1 cellular context compared by ENCODE assay signal in the genomic region with DNA sequence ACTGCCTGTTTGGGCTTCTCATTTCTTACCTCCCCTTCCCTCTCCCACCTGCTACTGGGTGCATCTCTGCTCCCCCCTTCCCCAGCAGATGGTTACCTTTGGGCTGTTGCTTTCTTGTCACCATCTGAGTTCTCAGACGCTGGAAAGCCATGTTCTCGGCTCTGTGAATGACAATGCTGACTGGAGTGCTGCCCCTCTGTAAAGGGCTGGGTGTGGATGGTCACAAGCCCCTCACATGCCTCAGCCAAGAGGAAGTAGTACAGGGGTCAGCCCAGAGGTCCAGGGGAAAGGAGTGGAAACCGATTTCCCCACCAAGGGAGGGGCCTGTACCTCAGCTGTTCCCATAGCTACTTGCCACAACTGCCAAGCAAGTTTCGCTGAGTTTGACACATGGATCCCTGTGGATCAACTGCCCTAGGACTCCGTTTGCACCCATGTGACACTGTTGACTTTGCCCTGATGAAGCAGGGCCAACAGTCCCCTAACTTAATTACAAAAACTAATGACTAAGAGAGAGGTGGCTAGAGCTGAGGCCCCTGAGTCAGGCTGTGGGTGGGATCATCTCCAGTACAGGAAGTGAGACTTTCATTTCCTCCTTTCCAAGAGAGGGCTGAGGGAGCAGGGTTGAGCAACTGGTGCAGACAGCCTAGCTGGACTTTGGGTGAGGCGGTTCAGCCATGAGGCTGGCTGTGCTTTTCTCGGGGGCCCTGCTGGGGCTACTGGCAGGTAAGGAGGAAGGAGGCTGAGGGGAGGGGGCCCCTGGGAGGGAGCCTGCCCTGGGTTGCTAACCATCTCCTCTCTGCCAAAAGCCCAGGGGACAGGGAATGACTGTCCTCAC.
TF ChIP-seq lines count a peak whose summit lies in the region.

A gene with protein sequence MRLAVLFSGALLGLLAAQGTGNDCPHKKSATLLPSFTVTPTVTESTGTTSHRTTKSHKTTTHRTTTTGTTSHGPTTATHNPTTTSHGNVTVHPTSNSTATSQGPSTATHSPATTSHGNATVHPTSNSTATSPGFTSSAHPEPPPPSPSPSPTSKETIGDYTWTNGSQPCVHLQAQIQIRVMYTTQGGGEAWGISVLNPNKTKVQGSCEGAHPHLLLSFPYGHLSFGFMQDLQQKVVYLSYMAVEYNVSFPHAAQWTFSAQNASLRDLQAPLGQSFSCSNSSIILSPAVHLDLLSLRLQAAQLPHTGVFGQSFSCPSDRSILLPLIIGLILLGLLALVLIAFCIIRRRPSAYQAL (plus strand): TSS at position 638 of the 838 bp plus-strand sequence. CDS start 40 bp downstream, at position 678.

TF ChIP-seq in HepG2, 621 proteins besides CTCF, POLR2A, EP300 and RAD21 (continued from another document and continues in another):
- TF ChIP-seq, protein P1, sequence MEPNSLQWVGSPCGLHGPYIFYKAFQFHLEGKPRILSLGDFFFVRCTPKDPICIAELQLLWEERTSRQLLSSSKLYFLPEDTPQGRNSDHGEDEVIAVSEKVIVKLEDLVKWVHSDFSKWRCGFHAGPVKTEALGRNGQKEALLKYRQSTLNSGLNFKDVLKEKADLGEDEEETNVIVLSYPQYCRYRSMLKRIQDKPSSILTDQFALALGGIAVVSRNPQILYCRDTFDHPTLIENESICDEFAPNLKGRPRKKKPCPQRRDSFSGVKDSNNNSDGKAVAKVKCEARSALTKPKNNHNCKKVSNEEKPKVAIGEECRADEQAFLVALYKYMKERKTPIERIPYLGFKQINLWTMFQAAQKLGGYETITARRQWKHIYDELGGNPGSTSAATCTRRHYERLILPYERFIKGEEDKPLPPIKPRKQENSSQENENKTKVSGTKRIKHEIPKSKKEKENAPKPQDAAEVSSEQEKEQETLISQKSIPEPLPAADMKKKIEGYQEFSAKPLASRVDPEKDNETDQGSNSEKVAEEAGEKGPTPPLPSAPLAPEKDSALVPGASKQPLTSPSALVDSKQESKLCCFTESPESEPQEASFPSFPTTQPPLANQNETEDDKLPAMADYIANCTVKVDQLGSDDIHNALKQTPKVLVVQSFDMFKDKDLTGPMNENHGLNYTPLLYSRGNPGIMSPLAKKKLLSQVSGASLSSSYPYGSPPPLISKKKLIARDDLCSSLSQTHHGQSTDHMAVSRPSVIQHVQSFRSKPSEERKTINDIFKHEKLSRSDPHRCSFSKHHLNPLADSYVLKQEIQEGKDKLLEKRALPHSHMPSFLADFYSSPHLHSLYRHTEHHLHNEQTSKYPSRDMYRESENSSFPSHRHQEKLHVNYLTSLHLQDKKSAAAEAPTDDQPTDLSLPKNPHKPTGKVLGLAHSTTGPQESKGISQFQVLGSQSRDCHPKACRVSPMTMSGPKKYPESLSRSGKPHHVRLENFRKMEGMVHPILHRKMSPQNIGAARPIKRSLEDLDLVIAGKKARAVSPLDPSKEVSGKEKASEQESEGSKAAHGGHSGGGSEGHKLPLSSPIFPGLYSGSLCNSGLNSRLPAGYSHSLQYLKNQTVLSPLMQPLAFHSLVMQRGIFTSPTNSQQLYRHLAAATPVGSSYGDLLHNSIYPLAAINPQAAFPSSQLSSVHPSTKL (CRISPR knock-in tag; IDR thresholded peaks at IDR 0.05): peak; percentile 34; the same call in 1 of the 2 replicates
- TF ChIP-seq NCOA5 (CRISPR knock-in tag; IDR thresholded peaks at IDR 0.05) (peak; percentile 97; the same call in 1 of the 2 replicates), ZNF510 (CRISPR knock-in tag; IDR thresholded peaks at IDR 0.05; ENCODE audit: low read depth) (no peak), ZBTB1 (CRISPR knock-in tag; IDR thresholded peaks at IDR 0.05; ENCODE audit: borderline replicate concordance) (no peak), SMARCC2 (IDR thresholded peaks at IDR 0.05) (peak; percentile 1; the same call in 1 of the 2 replicates), ZFX (CRISPR knock-in tag; IDR thresholded peaks at IDR 0.05; ENCODE audit: low read depth) (peak; percentile 57), RBAK (CRISPR knock-in tag; IDR thresholded peaks at IDR 0.05) (no peak), CEBPB (IDR thresholded peaks at IDR 0.05; ENCODE audit: borderline replicate concordance, low read depth, low read length) (peak; percentile 95), CBX1 (IDR thresholded peaks at IDR 0.05; ENCODE audit: low read depth) (peak; percentile 75), ZNF256 (CRISPR knock-in tag; conservative IDR thresholded peaks at IDR 0.05) (peak; percentile 87), ZNF136 (CRISPR knock-in tag; IDR thresholded peaks at IDR 0.05; ENCODE audit: low read depth) (peak; percentile 38; the same call in 1 of the 2 replicates), MEIS1 (CRISPR knock-in tag; IDR thresholded peaks at IDR 0.05; ENCODE audit: borderline replicate concordance) (no peak), NFYB (CRISPR knock-in tag; IDR thresholded peaks at IDR 0.05) (no peak), ZKSCAN8 (CRISPR knock-in tag; IDR thresholded peaks at IDR 0.05; ENCODE audit: borderline replicate concordance) (no peak; the same call in 1 of the 2 replicates), ZSCAN25 (CRISPR knock-in tag; IDR thresholded peaks at IDR 0.05) (peak; percentile 63; the same call in 1 of the 2 replicates), FOXA1 (IDR thresholded peaks at IDR 0.05) (no peak), FOXA1 (CRISPR knock-in tag; IDR thresholded peaks at IDR 0.05) (peak; percentile 84), ZNF746 (CRISPR knock-in tag; IDR thresholded peaks at IDR 0.05) (0 out of 2 replicates have a peak, but pooled peaks have one; percentile 23), ZC3H4 (CRISPR knock-in tag; IDR thresholded peaks at IDR 0.05; ENCODE audit: borderline replicate concordance) (peak; percentile 99), HDAC1 (CRISPR knock-in tag; IDR thresholded peaks at IDR 0.05) (peak; percentile 85), ZNF34 (CRISPR knock-in tag; IDR thresholded peaks at IDR 0.05; ENCODE audit: borderline replicate concordance) (no peak), RXRA (CRISPR knock-in tag; IDR thresholded peaks at IDR 0.05) (peak; percentile 53; the same call in 1 of the 2 replicates), ARNTL (CRISPR knock-in tag; IDR thresholded peaks at IDR 0.05) (peak; percentile 82), IRX3 (CRISPR knock-in tag; IDR thresholded peaks at IDR 0.05; ENCODE audit: borderline replicate concordance, low read depth) (no peak), RBM22 (optimal IDR thresholded peaks at IDR 0.05; ENCODE audit: low read length) (peak; percentile 100), NR2C2 (CRISPR knock-in tag; IDR thresholded peaks at IDR 0.05; ENCODE audit: borderline replicate concordance) (peak; percentile 68; the same call in 1 of the 2 replicates), CENPT (CRISPR knock-in tag; IDR thresholded peaks at IDR 0.05; ENCODE audit: low read depth) (0 out of 2 replicates have a peak, but pooled peaks have one; percentile 56)
- TF ChIP-seq, protein P2, sequence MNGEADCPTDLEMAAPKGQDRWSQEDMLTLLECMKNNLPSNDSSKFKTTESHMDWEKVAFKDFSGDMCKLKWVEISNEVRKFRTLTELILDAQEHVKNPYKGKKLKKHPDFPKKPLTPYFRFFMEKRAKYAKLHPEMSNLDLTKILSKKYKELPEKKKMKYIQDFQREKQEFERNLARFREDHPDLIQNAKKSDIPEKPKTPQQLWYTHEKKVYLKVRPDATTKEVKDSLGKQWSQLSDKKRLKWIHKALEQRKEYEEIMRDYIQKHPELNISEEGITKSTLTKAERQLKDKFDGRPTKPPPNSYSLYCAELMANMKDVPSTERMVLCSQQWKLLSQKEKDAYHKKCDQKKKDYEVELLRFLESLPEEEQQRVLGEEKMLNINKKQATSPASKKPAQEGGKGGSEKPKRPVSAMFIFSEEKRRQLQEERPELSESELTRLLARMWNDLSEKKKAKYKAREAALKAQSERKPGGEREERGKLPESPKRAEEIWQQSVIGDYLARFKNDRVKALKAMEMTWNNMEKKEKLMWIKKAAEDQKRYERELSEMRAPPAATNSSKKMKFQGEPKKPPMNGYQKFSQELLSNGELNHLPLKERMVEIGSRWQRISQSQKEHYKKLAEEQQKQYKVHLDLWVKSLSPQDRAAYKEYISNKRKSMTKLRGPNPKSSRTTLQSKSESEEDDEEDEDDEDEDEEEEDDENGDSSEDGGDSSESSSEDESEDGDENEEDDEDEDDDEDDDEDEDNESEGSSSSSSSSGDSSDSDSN (CRISPR knock-in tag; IDR thresholded peaks at IDR 0.05): peak; percentile 43
- TF ChIP-seq, protein P3, sequence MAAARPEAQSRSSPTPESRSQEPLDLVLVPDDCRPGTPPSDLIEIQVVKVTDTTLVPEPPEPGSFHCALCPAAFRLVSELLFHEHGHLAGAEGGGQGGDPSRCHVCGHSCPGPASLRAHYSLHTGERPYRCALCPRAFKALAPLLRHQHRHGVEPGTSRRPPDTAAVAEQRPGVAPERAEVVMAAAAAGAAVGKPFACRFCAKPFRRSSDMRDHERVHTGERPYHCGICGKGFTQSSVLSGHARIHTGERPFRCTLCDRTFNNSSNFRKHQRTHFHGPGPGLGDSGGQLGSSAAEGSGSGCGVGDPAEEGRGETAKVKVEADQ (CRISPR knock-in tag; IDR thresholded peaks at IDR 0.05; ENCODE audit: borderline replicate concordance): 0 out of 2 replicates have a peak, but pooled peaks have one; percentile 30
- TF ChIP-seq, protein P4, sequence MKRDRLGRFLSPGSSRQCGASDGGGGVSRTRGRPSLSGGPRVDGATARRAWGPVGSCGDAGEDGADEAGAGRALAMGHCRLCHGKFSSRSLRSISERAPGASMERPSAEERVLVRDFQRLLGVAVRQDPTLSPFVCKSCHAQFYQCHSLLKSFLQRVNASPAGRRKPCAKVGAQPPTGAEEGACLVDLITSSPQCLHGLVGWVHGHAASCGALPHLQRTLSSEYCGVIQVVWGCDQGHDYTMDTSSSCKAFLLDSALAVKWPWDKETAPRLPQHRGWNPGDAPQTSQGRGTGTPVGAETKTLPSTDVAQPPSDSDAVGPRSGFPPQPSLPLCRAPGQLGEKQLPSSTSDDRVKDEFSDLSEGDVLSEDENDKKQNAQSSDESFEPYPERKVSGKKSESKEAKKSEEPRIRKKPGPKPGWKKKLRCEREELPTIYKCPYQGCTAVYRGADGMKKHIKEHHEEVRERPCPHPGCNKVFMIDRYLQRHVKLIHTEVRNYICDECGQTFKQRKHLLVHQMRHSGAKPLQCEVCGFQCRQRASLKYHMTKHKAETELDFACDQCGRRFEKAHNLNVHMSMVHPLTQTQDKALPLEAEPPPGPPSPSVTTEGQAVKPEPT (CRISPR knock-in tag; IDR thresholded peaks at IDR 0.05; ENCODE audit: low read depth): no peak
- TF ChIP-seq, protein P5, sequence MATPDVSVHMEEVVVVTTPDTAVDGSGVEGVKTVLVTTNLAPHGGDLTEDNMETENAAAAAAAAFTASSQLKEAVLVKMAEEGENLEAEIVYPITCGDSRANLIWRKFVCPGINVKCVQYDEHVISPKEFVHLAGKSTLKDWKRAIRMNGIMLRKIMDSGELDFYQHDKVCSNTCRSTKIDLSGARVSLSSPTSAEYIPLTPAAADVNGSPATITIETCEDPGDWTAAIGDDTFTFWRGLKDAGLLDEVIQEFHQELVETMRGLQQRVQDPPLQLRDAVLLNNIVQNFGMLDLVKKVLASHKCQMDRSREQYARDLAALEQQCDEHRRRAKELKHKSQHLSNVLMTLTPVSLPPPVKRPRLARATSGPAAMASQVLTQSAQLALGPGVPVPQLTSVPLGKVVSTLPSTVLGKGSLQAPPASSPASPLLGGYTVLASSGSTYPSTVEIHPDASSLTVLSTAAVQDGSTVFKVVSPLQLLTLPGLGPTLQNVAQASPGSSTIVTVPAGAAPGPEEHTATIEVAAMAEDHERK (CRISPR knock-in tag; IDR thresholded peaks at IDR 0.05; ENCODE audit: low read depth): no peak
- TF ChIP-seq, protein P6, sequence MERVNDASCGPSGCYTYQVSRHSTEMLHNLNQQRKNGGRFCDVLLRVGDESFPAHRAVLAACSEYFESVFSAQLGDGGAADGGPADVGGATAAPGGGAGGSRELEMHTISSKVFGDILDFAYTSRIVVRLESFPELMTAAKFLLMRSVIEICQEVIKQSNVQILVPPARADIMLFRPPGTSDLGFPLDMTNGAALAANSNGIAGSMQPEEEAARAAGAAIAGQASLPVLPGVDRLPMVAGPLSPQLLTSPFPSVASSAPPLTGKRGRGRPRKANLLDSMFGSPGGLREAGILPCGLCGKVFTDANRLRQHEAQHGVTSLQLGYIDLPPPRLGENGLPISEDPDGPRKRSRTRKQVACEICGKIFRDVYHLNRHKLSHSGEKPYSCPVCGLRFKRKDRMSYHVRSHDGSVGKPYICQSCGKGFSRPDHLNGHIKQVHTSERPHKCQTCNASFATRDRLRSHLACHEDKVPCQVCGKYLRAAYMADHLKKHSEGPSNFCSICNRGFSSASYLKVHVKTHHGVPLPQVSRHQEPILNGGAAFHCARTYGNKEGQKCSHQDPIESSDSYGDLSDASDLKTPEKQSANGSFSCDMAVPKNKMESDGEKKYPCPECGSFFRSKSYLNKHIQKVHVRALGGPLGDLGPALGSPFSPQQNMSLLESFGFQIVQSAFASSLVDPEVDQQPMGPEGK (CRISPR knock-in tag; IDR thresholded peaks at IDR 0.05): peak; percentile 69
- TF ChIP-seq, protein P7, sequence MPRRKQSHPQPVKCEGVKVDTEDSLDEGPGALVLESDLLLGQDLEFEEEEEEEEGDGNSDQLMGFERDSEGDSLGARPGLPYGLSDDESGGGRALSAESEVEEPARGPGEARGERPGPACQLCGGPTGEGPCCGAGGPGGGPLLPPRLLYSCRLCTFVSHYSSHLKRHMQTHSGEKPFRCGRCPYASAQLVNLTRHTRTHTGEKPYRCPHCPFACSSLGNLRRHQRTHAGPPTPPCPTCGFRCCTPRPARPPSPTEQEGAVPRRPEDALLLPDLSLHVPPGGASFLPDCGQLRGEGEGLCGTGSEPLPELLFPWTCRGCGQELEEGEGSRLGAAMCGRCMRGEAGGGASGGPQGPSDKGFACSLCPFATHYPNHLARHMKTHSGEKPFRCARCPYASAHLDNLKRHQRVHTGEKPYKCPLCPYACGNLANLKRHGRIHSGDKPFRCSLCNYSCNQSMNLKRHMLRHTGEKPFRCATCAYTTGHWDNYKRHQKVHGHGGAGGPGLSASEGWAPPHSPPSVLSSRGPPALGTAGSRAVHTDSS (CRISPR knock-in tag; conservative IDR thresholded peaks at IDR 0.05): no peak
- TF ChIP-seq, protein P8, sequence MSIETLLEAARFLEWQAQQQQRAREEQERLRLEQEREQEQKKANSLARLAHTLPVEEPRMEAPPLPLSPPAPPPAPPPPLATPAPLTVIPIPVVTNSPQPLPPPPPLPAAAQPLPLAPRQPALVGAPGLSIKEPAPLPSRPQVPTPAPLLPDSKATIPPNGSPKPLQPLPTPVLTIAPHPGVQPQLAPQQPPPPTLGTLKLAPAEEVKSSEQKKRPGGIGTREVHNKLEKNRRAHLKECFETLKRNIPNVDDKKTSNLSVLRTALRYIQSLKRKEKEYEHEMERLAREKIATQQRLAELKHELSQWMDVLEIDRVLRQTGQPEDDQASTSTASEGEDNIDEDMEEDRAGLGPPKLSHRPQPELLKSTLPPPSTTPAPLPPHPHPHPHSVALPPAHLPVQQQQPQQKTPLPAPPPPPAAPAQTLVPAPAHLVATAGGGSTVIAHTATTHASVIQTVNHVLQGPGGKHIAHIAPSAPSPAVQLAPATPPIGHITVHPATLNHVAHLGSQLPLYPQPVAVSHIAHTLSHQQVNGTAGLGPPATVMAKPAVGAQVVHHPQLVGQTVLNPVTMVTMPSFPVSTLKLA (IDR thresholded peaks at IDR 0.05): peak; percentile 92
